ENCODE assay signal across 5 cellular contexts in the genomic region with DNA sequence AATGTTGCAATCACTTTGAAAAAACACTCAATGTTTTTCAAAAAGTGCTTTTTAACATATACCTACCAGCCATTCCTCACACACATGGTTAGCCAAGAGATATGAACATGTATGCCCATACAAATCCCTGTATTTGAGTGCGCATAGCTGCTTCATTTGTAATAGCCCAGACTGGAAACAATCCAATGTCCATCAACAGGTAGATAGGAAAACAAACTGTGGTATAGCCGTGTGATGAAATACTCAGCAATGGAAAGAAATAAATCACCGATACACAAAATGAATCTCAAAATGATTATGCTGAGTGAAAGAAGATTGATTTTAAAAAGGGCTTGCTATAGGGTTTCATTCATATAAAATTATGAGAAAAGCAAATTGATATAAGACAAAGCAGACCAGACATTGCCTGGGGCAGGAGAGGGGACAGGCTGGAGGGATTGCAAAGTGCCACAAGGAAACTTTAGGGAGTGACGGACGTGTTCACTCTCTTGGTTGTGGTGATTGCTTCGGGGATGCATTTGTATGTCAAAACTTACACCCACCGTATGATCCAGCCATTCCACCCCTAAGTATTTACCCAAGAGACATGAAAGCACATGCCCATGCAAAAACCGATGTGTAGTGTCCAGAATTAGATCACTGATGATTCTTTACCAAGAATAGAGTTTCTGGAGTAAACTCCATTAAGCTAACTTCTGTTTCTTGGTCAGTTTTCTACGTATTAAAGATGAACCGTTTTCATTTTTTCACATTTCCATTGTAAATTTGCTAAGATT. TPM values are rescaled to one million over a fixed set of nuclear protein-coding genes. Genes with fewer than 3 reads are reported as not detected.
DNase-seq lines count a peak whose midpoint lies in the region; ATAC-seq, FAIRE-seq and TF ChIP-seq lines count a peak whose summit lies in the region.
"Not testable (repeated sequence)": the region's sequence is repeated elsewhere in the genome, so short reads cannot be mapped to it uniquely, and the experiment has no call there.

No MANE protein-coding gene starts in this region.

- not testable (repeated sequence) for ATAC-seq in HepG2

- H2AFZ ChIP-seq in Karpas-422 (ENCODE audit: low read length); HepG2 (ENCODE audit: low read length): not testable (repeated sequence)

- not testable (repeated sequence) for H3K4me3 Mint-ChIP-seq in MCF 10A (ENCODE audit: unreplicated experiment)

- FAIRE-seq in bronchial epithelial cell (lab: Jason Lieb, UNC) (peak; percentile 47), HepG2 (lab: Jason Lieb, UNC) (peak; percentile 58)

- not testable (repeated sequence) for TF ChIP-seq EP300 in HepG2 (IDR thresholded peaks at IDR 0.05; ENCODE audit: low read depth in 2 of 2, low read length in 2 of 2); HepG2 (CRISPR knock-in tag; IDR thresholded peaks at IDR 0.05; ENCODE audit: borderline replicate concordance)

- H3K4me3 ChIP-seq in Karpas-422 (ENCODE audit: low read length); bronchial epithelial cell (ENCODE audit: low read depth, low read length); HepG2 (replicated peaks in 1 of 3; ENCODE audit: insufficient read depth in 1 of 3, low read depth in 2 of 3, low read length in 3 of 3): not testable (repeated sequence)

- not testable (repeated sequence) for H3K9me2 ChIP-seq in Karpas-422 (replicated peaks; ENCODE audit: insufficient read depth, low read length)

- intact Hi-C loops in MCF 10A (cut with micrococcal nuclease); HepG2 (cut with micrococcal nuclease; ENCODE audit: unreplicated experiment): not testable (repeated sequence)

- not testable (repeated sequence) for TF ChIP-seq POLR2A in HepG2 (IDR thresholded peaks at IDR 0.05; ENCODE audit: insufficient read depth in 1 of 2, low read depth in 2 of 2, low read length in 2 of 2)

- H3K79me2 ChIP-seq in Karpas-422 (ENCODE audit: low read length); HepG2 (ENCODE audit: insufficient read depth, low read length): not testable (repeated sequence)

- POLR2A ChIA-PET in MCF 10A (lab: Yijun Ruan, JAX); HepG2 (lab: Yijun Ruan, JAX): not testable (repeated sequence)

- H4K20me1 ChIP-seq in Karpas-422 (ENCODE audit: insufficient read depth, low read depth, low read length); HepG2 (ENCODE audit: insufficient read depth, low read length): not testable (repeated sequence)

- not testable (repeated sequence) for H3K4me1 Mint-ChIP-seq in MCF 10A (ENCODE audit: insufficient read depth, unreplicated experiment)

- DNase-seq in Karpas-422 (peak; percentile 34), MCF 10A (ENCODE audit: unreplicated experiment) (peak; percentile 6), bronchial epithelial cell (ENCODE audit: low read depth) (peak; percentile 92)
- not testable (repeated sequence) for DNase-seq in epithelial cell of prostate (ENCODE audit: low read depth, low spot score); HepG2 (ENCODE audit: low spot score)

- CTCF ChIA-PET in MCF 10A (lab: Yijun Ruan, JAX); HepG2 (lab: Yijun Ruan, JAX; ENCODE audit: low intra/inter-chr PET ratio, low total read pairs): not testable (repeated sequence)

- H3K4me2 ChIP-seq in Karpas-422 (ENCODE audit: low read depth, low read length, poor library complexity, severe bottlenecking); HepG2 (ENCODE audit: low read depth, low read length): not testable (repeated sequence)

- H3K4me1 ChIP-seq in Karpas-422 (ENCODE audit: low read length); HepG2 (ENCODE audit: insufficient read depth, low read length): not testable (repeated sequence)

- H3K9me3 ChIP-seq in Karpas-422 (ENCODE audit: low read length); HepG2 (ENCODE audit: low read length): not testable (repeated sequence)

- in situ Hi-C loops in HepG2 (cut with HindIII; ENCODE audit: extremely low pct_ligation_motif_present, low pct_unique_long_range_greater_than_20kb), result not testable (repeated sequence)

- H3K27me3 ChIP-seq in Karpas-422 (ENCODE audit: low read length); bronchial epithelial cell (ENCODE audit: control insufficient read depth, insufficient read depth, low read length); HepG2 (ENCODE audit: control insufficient read depth in 1 of 2, insufficient read depth in 2 of 2, low read length in 2 of 2): not testable (repeated sequence)

- not testable (repeated sequence) for H3K36me3 Mint-ChIP-seq in MCF 10A (ENCODE audit: insufficient read depth, unreplicated experiment)

- not testable (repeated sequence) for H3K9me3 Mint-ChIP-seq in MCF 10A (ENCODE audit: unreplicated experiment)

- H3K27ac ChIP-seq in Karpas-422 (ENCODE audit: low read length); HepG2 (ENCODE audit: extremely low read length, insufficient read depth, low read length): not testable (repeated sequence)
- H3K27ac ChIP-seq in epithelial cell of prostate, result peak overlapping the region; percentile 74

- not testable (repeated sequence) for H3K27ac Mint-ChIP-seq in MCF 10A (ENCODE audit: low read depth, unreplicated experiment)

- H3K36me3 ChIP-seq in Karpas-422 (ENCODE audit: insufficient read depth, low read length); bronchial epithelial cell (ENCODE audit: control insufficient read depth, insufficient read depth, low read length); HepG2 (replicated peaks in 1 of 2; ENCODE audit: control insufficient read depth in 1 of 2, insufficient read depth in 2 of 2, low read length in 2 of 2): not testable (repeated sequence)

- H3K27me3 Mint-ChIP-seq in MCF 10A (ENCODE audit: insufficient read depth, unreplicated experiment), result not testable (repeated sequence)

- BruUV-seq in MCF 10A (replicated peaks; lab: Mats Ljungman, UMichigan); HepG2 (replicated peaks; lab: Mats Ljungman, UMichigan): not testable (repeated sequence)

- H3K9ac ChIP-seq in Karpas-422 (ENCODE audit: low read length); HepG2 (ENCODE audit: insufficient read depth, low read depth, low read length): not testable (repeated sequence)

- TF ChIP-seq CTCF in MCF 10A (IDR thresholded peaks at IDR 0.05; ENCODE audit: unreplicated experiment); bronchial epithelial cell (IDR thresholded peaks at IDR 0.05; ENCODE audit: insufficient read depth, low read length, severe bottlenecking); HepG2 (CRISPR knock-in tag; IDR thresholded peaks at IDR 0.05): not testable (repeated sequence)

- WGBS in HepG2 (ENCODE audit: low lambda C conversion rate), result 37% methylated on average over 10 of the region's 10 CpGs

- TF ChIP-seq RAD21 in HepG2 (CRISPR knock-in tag; IDR thresholded peaks at IDR 0.05), result not testable (repeated sequence)

RNA-seq across cellular contexts. Expression of a gene that starts 36.4 kb away (rescaled TPM):
- total RNA-seq in Karpas-422 (2014; rRNA removed; shearing (Covaris generic); ENCODE audit: low replicate concordance), result 17.5 and 38.5 TPM in 2 replicates
- total RNA-seq in MCF 10A (2022) (17.6 and 24.0 TPM in 2 replicates), bronchial epithelial cell (7.6 and 7.7 TPM in 2 replicates), HepG2 (2016; rRNA removed; fragmentation: Illumina TruSeq; extraction: Trizol) (2.9 and 9.6 TPM in 2 replicates)
- total RNA-seq in HepG2 (2016; cell fraction: cytosol; rRNA removed; fragmentation: Illumina TruSeq; extraction: Trizol; ENCODE audit: low read depth), result 4.3 TPM in 2 replicates
- 2.4 and 8.8 TPM in 2 replicates for total RNA-seq in HepG2 (2016; cell fraction: insoluble cytoplasmic fraction; rRNA removed; fragmentation: Illumina TruSeq; extraction: Trizol)
- total RNA-seq in HepG2 (2016; cell fraction: membrane; rRNA removed; fragmentation: Illumina TruSeq; extraction: Trizol), result 2.8 and 3.6 TPM in 2 replicates
- total RNA-seq in HepG2 (2016; cell fraction: nucleus; rRNA removed; fragmentation: Illumina TruSeq; extraction: Trizol), result 14.4 and 20.3 TPM in 2 replicates
- polyA plus RNA-seq in HepG2 (2011; rRNA removed), result 13.4 and 16.4 TPM in 2 replicates
- polyA plus RNA-seq in HepG2 (2011; cell fraction: cytosol; rRNA removed), result 4.3 and 6.5 TPM in 2 replicates
- 36.6 and 49.2 TPM in 2 replicates for polyA plus RNA-seq in HepG2 (2011; cell fraction: nucleus; rRNA removed)
- polyA plus RNA-seq in HepG2 (2012), result 8.6 and 9.0 TPM in 2 replicates
- polyA plus RNA-seq in HepG2 (2016; cell fraction: cytosol; fragmentation: Illumina TruSeq; extraction: Trizol; ENCODE audit: low read depth), result 1.6 and 2.2 TPM in 2 replicates
- 3.3 and 4.4 TPM in 2 replicates for polyA plus RNA-seq in HepG2 (2016; cell fraction: insoluble cytoplasmic fraction; fragmentation: Illumina TruSeq; extraction: Trizol; ENCODE audit: low read depth)
- polyA plus RNA-seq in HepG2 (2016; cell fraction: membrane; fragmentation: Illumina TruSeq; extraction: Trizol; ENCODE audit: low read depth), result 2.8 and 3.1 TPM in 2 replicates
- polyA plus RNA-seq in HepG2 (2016; cell fraction: nucleus; fragmentation: Illumina TruSeq; extraction: Trizol; ENCODE audit: insufficient read depth, low read depth), result 29.3 and 35.2 TPM in 2 replicates
- 17.8 and 18.9 TPM in 2 replicates for polyA minus RNA-seq in HepG2 (2011; rRNA and poly(A)+ RNA removed; ENCODE audit: low replicate concordance)
- polyA minus RNA-seq in HepG2 (2011; cell fraction: cytosol; rRNA and poly(A)+ RNA removed), result 2.5 and 3.9 TPM in 2 replicates
- polyA minus RNA-seq in HepG2 (2011; cell fraction: nucleus; rRNA and poly(A)+ RNA removed), result 32.1 and 40.5 TPM in 2 replicates
